In genomic region chr7:152912511-152912910, GRCh38 we compare ENCODE assay signal across 1 cellular context.
TF ChIP-seq lines count a peak whose summit lies in the region.

No MANE protein-coding gene starts in this region.

TF ChIP-seq in H1, 55 proteins besides CTCF, POLR2A, EP300 and RAD21 (continued from another document):
- TF ChIP-seq USF2 (IDR thresholded peaks at IDR 0.05; ENCODE audit: low read length) (no peak), SIN3A (conservative IDR thresholded peaks at IDR 0.05 in 1 of 2, IDR thresholded peaks at IDR 0.05 in 1 of 2; ENCODE audit: low read depth in 1 of 2, low read length in 2 of 2) (no peak), ASH2L (IDR thresholded peaks at IDR 0.05; ENCODE audit: low read length) (no peak), ATF2 (IDR thresholded peaks at IDR 0.05; ENCODE audit: low read length) (no peak), KDM5A (IDR thresholded peaks at IDR 0.05; ENCODE audit: low read length) (no peak), RBBP5 (IDR thresholded peaks at IDR 0.05; ENCODE audit: borderline replicate concordance, low read depth, low read length) (no peak), CHD1 (IDR thresholded peaks at IDR 0.05; ENCODE audit: low read depth, low read length) (no peak), SAP30 (IDR thresholded peaks at IDR 0.05; ENCODE audit: insufficient read depth, insufficient replicate concordance, low read length) (no peak), TCF12 (IDR thresholded peaks at IDR 0.05; ENCODE audit: low read depth, low read length) (no peak), CHD2 (IDR thresholded peaks at IDR 0.05; ENCODE audit: low read length) (no peak)
TF ChIP-seq in H1: peak in this region for 0.
